Comparison of ENCODE assay signal across 10 cellular contexts in genomic region chr13:110340812-110341444, GRCh38. TPM values are rescaled to one million over a fixed set of nuclear protein-coding genes. Genes with fewer than 3 reads are reported as not detected.
A peak's percentile ranks its signal among the peaks of the same experiment; 100 is the strongest.
DNase-seq lines count a peak whose midpoint lies in the region; ATAC-seq and TF ChIP-seq lines count a peak whose summit lies in the region.
"Had no signal": no experiment of that assay in that cellular context is flagged by ENCODE, and none has a peak within 500 bp of the region (broad histone marks: within the 10 kb centered on the region; RNA-seq: fewer than 3 reads in every experiment).

No MANE protein-coding gene starts in this region.

- peak; percentile 61 for ATAC-seq in HG02885 (IDR thresholded peaks at IDR 0.05; ENCODE audit: poor library complexity, unreplicated experiment)
- peak; percentile 81 for ATAC-seq in gastroesophageal sphincter

- in situ Hi-C loops in KBM-7 (cut with MboI; ENCODE audit: low pct_unique_long_range_greater_than_20kb, low sequenced_read_pairs) = no loop called here

- H3K27me3 ChIP-seq in gastroesophageal sphincter = no peaks in the 10 kb centered on the region
- H3K27me3 ChIP-seq in uterus = no peaks in the 10 kb centered on the region

- TF ChIP-seq EP300 in gastroesophageal sphincter (IDR thresholded peaks at IDR 0.05) = peak; percentile 45

- WGBS in gastroesophageal sphincter (ENCODE audit: low coverage in 1 of 2), 2 donors = 33% methylated on average over 11 of the region's 24 CpGs; no CpG with 5 or more reads in 1 of the 2 donors

- H3K9me3 ChIP-seq in gastroesophageal sphincter (no peaks in the 10 kb centered on the region), uterus (no peaks in the 10 kb centered on the region)

- H3K4me1 ChIP-seq in gastroesophageal sphincter (peaks cover 45 to 99% (median 60%) of the 10 kb centered on the region in 3 donors), uterus (peaks cover 9 to 26% of the 10 kb centered on the region in 2 donors)

- peak; percentile 48 to 77 for TF ChIP-seq POLR2A in gastroesophageal sphincter (IDR thresholded peaks at IDR 0.05)
- TF ChIP-seq POLR2A in uterus (IDR thresholded peaks at IDR 0.05) = peak in 1 of 2 donors; percentile 44

- H3K27ac ChIP-seq in gastroesophageal sphincter = peak overlapping the region; percentile 94 to 99 (median 98)
- H3K27ac ChIP-seq in uterus = peak overlapping the region; percentile 92 to 96
- H3K27ac ChIP-seq: C4-2B, VCaP had no signal

- peak; percentile 58 for DNase-seq in AG08395 (ENCODE audit: low spot score)
- DNase-seq in activated T-cell treated with anti-CD3 and anti-CD28 coated beads for 24 hours (ENCODE audit: low read depth) = peak; percentile 49
- peak; percentile 44 for DNase-seq in retina
- peak; percentile 91 to 93 for DNase-seq in uterus
- DNase-seq in NCI-H2107 (lab: John Stamatoyannopoulos, UW) = no peak
- no peak for DNase-seq in KBM-7

- H3K4me3 ChIP-seq in gastroesophageal sphincter (peak overlapping the region; percentile 13 to 35), uterus (peak overlapping the region in 1 of 2 donors; percentile 14)

- TF ChIP-seq CTCF in gastroesophageal sphincter (IDR thresholded peaks at IDR 0.05) = no peak
- peak in 1 of 4 experiments; percentile 12 for TF ChIP-seq CTCF in uterus (IDR thresholded peaks at IDR 0.05)

- intact Hi-C loops in uterus (cut with DNase I; ENCODE audit: low total_unique reads) = no loop called here

- H3K36me3 ChIP-seq in gastroesophageal sphincter = no peaks in the 10 kb centered on the region
- no peaks in the 10 kb centered on the region for H3K36me3 ChIP-seq in uterus

RNA-seq across cellular contexts. Expression of gene COL4A2, which starts 33.8 kb away (rescaled TPM):
- total RNA-seq in gastroesophageal sphincter (100 to 1,000 TPM; 478 to 945 (median 543) TPM), uterus (100 to 1,000 TPM; 157 to 606 (median 284) TPM)

RNA-seq across cellular contexts. Expression of gene COL4A1, which starts 34.0 kb away (rescaled TPM):
- total RNA-seq in gastroesophageal sphincter (100 to 1,000 TPM; 278 to 618 (median 440) TPM), uterus (100 to 1,000 TPM; 164 to 737 (median 209) TPM)

Comparison
In these comparisons a context has a peak if more than half of its experiments do, and no peak if none do; other contexts are left out.
1. DNase-seq: peak in AG08395 (single experiment), activated T-cell treated with anti-CD3 and anti-CD28 coated beads for 24 hours (single experiment), retina (single experiment) and uterus (2 of 2); none in NCI-H2107 (single experiment) and KBM-7 (single experiment).